ENCODE assay signal across 27 cellular contexts in the genomic region with DNA sequence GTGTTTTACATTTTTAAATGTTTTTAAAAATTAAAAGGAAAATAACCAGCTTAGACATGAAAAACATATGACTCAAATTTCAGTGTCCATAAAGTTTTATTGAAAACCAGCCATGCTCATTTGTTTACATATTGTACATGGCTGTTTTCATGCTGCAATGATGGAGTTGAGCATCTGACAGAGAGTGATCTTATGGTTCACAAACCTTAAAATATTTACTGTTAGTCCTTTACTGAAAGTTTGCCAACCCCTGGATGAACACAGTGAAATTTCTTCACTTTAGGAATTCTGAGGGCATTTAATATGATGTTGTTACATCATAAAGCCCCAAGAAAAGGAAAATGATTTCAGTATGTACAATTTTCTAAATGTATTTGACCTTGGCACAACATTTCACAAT. TPM values are rescaled to one million over a fixed set of nuclear protein-coding genes. Genes with fewer than 3 reads are reported as not detected.
"Had no signal": no experiment of that assay in that cellular context is flagged by ENCODE, and none has a peak within 500 bp of the region (broad histone marks: within the 10 kb centered on the region; RNA-seq: fewer than 3 reads in every experiment).

No MANE protein-coding gene starts in this region.

- H3K36me3 ChIP-seq: brain microvascular endothelial cell, cardiac muscle cell had no signal

- H3K4me3 ChIP-seq: cardiac muscle cell, SK-N-MC had no signal

- H3K27me3 ChIP-seq: brain microvascular endothelial cell, cardiac muscle cell had no signal

- ATAC-seq: activated naive CD4-positive, alpha-beta T cell treated with anti-CD3 and anti-CD28 coated beads, Interleukin-2, amount 50 U/mL, for 72 hours; activated naive CD8-positive, alpha-beta T cell treated with anti-CD3 and anti-CD28 coated beads, Interleukin-2, amount 50 U/mL, for 24 hours; activated T-cell treated with anti-CD3 and anti-CD28 coated beads, Interleukin-2, amount 50 U/mL, for 4 hours; T-cell had no signal

- DNase-seq: activated CD4-positive, alpha-beta memory T cell treated with anti-CD3 and anti-CD28 coated beads for 36 hours; activated CD4-positive, alpha-beta T cell treated with anti-CD3 and anti-CD28 coated beads, Interleukin-2, amount 10 ng/mL, durations not matched to agents 7 days and 5 days; activated CD4-positive, CD25-positive, alpha-beta regulatory T cell; activated CD8-positive, alpha-beta memory T cell treated with anti-CD3 and anti-CD28 coated beads for 24 hours; activated effector memory CD4-positive, alpha-beta T cell treated with anti-CD3 and anti-CD28 coated beads, Interleukin-2, amount 50 U/mL, for 16 hours; activated naive CD4-positive, alpha-beta T cell treated with Interleukin-2 at 50 U/mL for 16 hours; activated naive CD8-positive, alpha-beta T cell treated with anti-CD3 and anti-CD28 coated beads, Interleukin-2, amount 50 U/mL, for 24 hours; activated T-cell treated with anti-CD3 and anti-CD28 coated beads, Interleukin-2, amount 50 U/mL, for 4 hours; brain microvascular endothelial cell; NCI-H1092; NCI-H1417; NCI-H1930; NCI-H2171; NCI-H2227 treated with DMSO at 0.1 percent for 48 hours; NCI-H526; NCI-H82; SIG-M5; T-cell; T-helper 2 cell; T1000 had no signal

- H3K27ac ChIP-seq: cardiac muscle cell, SK-N-MC, VCaP had no signal

RNA-seq across cellular contexts. Expression of a gene that starts 16.1 kb away (rescaled TPM):
- total RNA-seq: activated CD4-positive, alpha-beta memory T cell treated with anti-CD3 and anti-CD28 coated beads for 36 hours; activated CD4-positive, alpha-beta T cell treated with anti-CD3 and anti-CD28 coated beads, Interleukin-2, amount 10 ng/mL, durations not matched to agents 7 days and 5 days; activated naive CD4-positive, alpha-beta T cell treated with anti-CD3 and anti-CD28 coated beads, Interleukin-2, amount 50 U/mL, for 72 hours; activated T-cell treated with anti-CD3 and anti-CD28 coated beads, Interleukin-2, amount 50 U/mL, for 4 hours; LHCN-M2; OCI-LY7; RPMI7951; T-cell had no signal

RNA-seq across cellular contexts. Expression of a gene that starts 54.0 kb away (rescaled TPM):
- total RNA-seq: activated CD4-positive, alpha-beta memory T cell treated with anti-CD3 and anti-CD28 coated beads for 36 hours; activated CD4-positive, alpha-beta T cell treated with anti-CD3 and anti-CD28 coated beads, Interleukin-2, amount 10 ng/mL, durations not matched to agents 7 days and 5 days; activated naive CD4-positive, alpha-beta T cell treated with anti-CD3 and anti-CD28 coated beads, Interleukin-2, amount 50 U/mL, for 72 hours; activated T-cell treated with anti-CD3 and anti-CD28 coated beads, Interleukin-2, amount 50 U/mL, for 4 hours; LHCN-M2; OCI-LY7; RPMI7951; T-cell had no signal
